ENCODE assay signal across 9 cellular contexts in the genomic region with DNA sequence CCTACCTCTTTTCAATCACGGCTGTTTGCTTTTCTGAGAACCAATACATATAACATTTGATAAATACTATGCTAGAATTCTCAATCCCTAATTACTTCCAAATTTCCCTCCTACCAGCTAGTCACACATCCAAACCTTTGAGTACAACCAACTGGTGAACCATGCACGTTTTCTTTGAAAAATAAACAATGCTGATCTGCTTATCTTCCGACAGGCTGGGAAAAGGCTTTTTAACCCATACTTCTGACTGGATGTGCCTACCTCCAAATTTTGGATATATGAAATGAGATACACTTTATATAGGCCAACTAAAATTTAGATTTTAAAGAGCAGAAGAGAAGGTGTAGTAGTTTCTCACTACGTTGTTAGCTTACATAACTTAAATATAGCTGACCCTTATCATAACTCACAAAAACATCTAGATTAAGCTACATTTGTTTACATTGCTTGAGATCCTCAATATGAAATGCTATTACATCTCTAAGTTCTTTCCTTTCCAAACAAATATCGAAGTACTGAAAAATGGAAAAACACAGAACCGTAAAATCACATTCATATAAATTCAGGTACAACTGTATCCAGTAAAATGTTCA. TPM values are rescaled to one million over a fixed set of nuclear protein-coding genes. Genes with fewer than 3 reads are reported as not detected.
DNase-seq lines count a peak whose midpoint lies in the region; ATAC-seq and TF ChIP-seq lines count a peak whose summit lies in the region.
"Had no signal": no experiment of that assay in that cellular context is flagged by ENCODE, and none has a peak within 500 bp of the region (broad histone marks: within the 10 kb centered on the region; RNA-seq: fewer than 3 reads in every experiment).

No MANE protein-coding gene starts in this region.

- H3K27me3 Mint-ChIP-seq in mesothelial cell of epicardium (ENCODE audit: low read depth) = peaks cover 15% of the 10 kb centered on the region

- TF ChIP-seq POLR2A in uterus (IDR thresholded peaks at IDR 0.05) = no peak

- peaks cover 11% of the 10 kb centered on the region for H3K36me3 Mint-ChIP-seq in mesothelial cell of epicardium

- in situ Hi-C loops in brain microvascular endothelial cell (cut with HindIII; ENCODE audit: low pct_ligation_motif_present, low sequenced_read_pairs) = no loop called here
- in situ Hi-C loops in GM13977 (cut with MboI; ENCODE audit: low pct_unique_long_range_greater_than_20kb, low sequenced_read_pairs, unreplicated experiment) = loop anchor here (10.0 to 25.0 kb wide), 2 partner anchors 387 to 411 kb away; partner anchors contain the start of gene HMHB1

- H3K4me1 ChIP-seq in right atrium auricular region (peaks cover 0 to 52% of the 10 kb centered on the region in 2 donors), uterus (no peaks in the 10 kb centered on the region)

- DNase-seq in right atrium auricular region (ENCODE audit: low spot score) (no peak), Right ventricle myocardium superior (no peak), brain microvascular endothelial cell (no peak), mesothelial cell of epicardium (ENCODE audit: low spot score in 2 of 2, unreplicated experiment in 2 of 2) (no peak), uterus (no peak), GM13977 (ENCODE audit: low spot score) (no peak), KG1 (lab: John Stamatoyannopoulos, UW) (no peak)
- DNase-seq: activated CD8-positive, alpha-beta memory T cell treated with anti-CD3 and anti-CD28 coated beads, Interleukin-2, amount 50 U/mL, for 48 hours had no signal

- H3K36me3 ChIP-seq in right atrium auricular region (no peaks in the 10 kb centered on the region), brain microvascular endothelial cell (replicated peaks) (peaks cover 6% of the 10 kb centered on the region), uterus (no peaks in the 10 kb centered on the region)

- peaks cover 51% of the 10 kb centered on the region for H3K4me1 Mint-ChIP-seq in mesothelial cell of epicardium

- H3K27ac Mint-ChIP-seq in mesothelial cell of epicardium = no peak overlapping the region

- no peak for ATAC-seq in Right ventricle myocardium superior (ENCODE audit: poor library complexity)
- ATAC-seq in HG03039 (IDR thresholded peaks at IDR 0.05; ENCODE audit: unreplicated experiment) = no peak

- H3K9me3 ChIP-seq in right atrium auricular region = no peaks in the 10 kb centered on the region
- no peaks in the 10 kb centered on the region for H3K9me3 ChIP-seq in uterus

- H3K4me3 ChIP-seq in right atrium auricular region = peak overlapping the region; percentile 78 to 82
- peak overlapping the region; percentile 80 for H3K4me3 ChIP-seq in brain microvascular endothelial cell (ENCODE audit: low read depth, low read length)
- H3K4me3 ChIP-seq in uterus = peak overlapping the region; percentile 57 to 94

- H3K27me3 ChIP-seq in right atrium auricular region (no peaks in the 10 kb centered on the region), brain microvascular endothelial cell (replicated peaks) (no peaks in the 10 kb centered on the region), uterus (no peaks in the 10 kb centered on the region)

- intact Hi-C loops in Right ventricle myocardium superior (cut with DNase I) (loop anchor here (5.0 to 10.0 kb wide), 3 partner anchors 397 to 474 kb away; no protein-coding TSS in a partner anchor), uterus (cut with DNase I; ENCODE audit: low total_unique reads) (no loop called here)

- peak overlapping the region; percentile 73 for H3K4me3 Mint-ChIP-seq in mesothelial cell of epicardium

- TF ChIP-seq CTCF in right atrium auricular region (IDR thresholded peaks at IDR 0.05) = no peak
- no peak for TF ChIP-seq CTCF in brain microvascular endothelial cell (IDR thresholded peaks at IDR 0.05; ENCODE audit: low read depth, low read length, missing control alignments)
- no peak for TF ChIP-seq CTCF in mesothelial cell of epicardium (IDR thresholded peaks at IDR 0.05; ENCODE audit: unreplicated experiment)
- no peak for TF ChIP-seq CTCF in uterus (IDR thresholded peaks at IDR 0.05)
- no peak for TF ChIP-seq CTCF in GM13977 (IDR thresholded peaks at IDR 0.05; ENCODE audit: extremely low read depth, insufficient read depth, missing control alignments)

- no peaks in the 10 kb centered on the region for H3K9me3 Mint-ChIP-seq in mesothelial cell of epicardium

- H3K27ac ChIP-seq in right atrium auricular region (peak overlapping the region; percentile 98 to 99), brain microvascular endothelial cell (peak overlapping the region; percentile 93), uterus (peak overlapping the region; percentile 17 to 97)

RNA-seq across cellular contexts. Expression of gene NR3C1, which starts 2.1 kb away (rescaled TPM):
- total RNA-seq in right atrium auricular region (10 to 100 TPM; 30.3 to 38.9 TPM), Right ventricle myocardium superior (48.9 TPM), mesothelial cell of epicardium (29.2 to 35.3 TPM (median 34.5 TPM) in 3 replicates), uterus (100 to 1,000 TPM in 1 of 4 donors, 10 to 100 TPM in 3; 55.1 to 134 (median 87.3) TPM)
